Comparison of ENCODE assay signal across 11 cellular contexts in genomic region chr12:12734561-12735071, GRCh38. TPM values are rescaled to one million over a fixed set of nuclear protein-coding genes. Genes with fewer than 3 reads are reported as not detected.
DNase-seq lines count a peak whose midpoint lies in the region; ATAC-seq and TF ChIP-seq lines count a peak whose summit lies in the region.
"Had no signal": no experiment of that assay in that cellular context is flagged by ENCODE, and none has a peak within 500 bp of the region (broad histone marks: within the 10 kb centered on the region; RNA-seq: fewer than 3 reads in every experiment).

No MANE protein-coding gene starts in this region.

- POLR2A ChIA-PET in SK-N-SH (lab: Yijun Ruan, JAX) = interaction anchor here (0.9 kb wide), 1 partner anchor 18 kb away, joined by 3 read pairs; the partner anchor contains the start of gene CDKN1B

- no peaks in the 10 kb centered on the region for H3K9me2 ChIP-seq in SK-N-SH

- 0 out of 2 replicates have a peak overlapping the region, but pooled peaks have one; percentile 2 for H3K9ac ChIP-seq in SK-N-SH

- H3K4me2 ChIP-seq in SK-N-SH = no peak overlapping the region

- no peak for TF ChIP-seq EP300 in SK-N-SH (IDR thresholded peaks at IDR 0.05; ENCODE audit: borderline replicate concordance in 1 of 2, low read depth in 1 of 2, low read length in 1 of 2)

- no peak for TF ChIP-seq RAD21 in SK-N-SH (IDR thresholded peaks at IDR 0.05; ENCODE audit: low read length)

- peaks cover 78% of the 10 kb centered on the region for H3K79me2 ChIP-seq in SK-N-SH (ENCODE audit: insufficient read depth)

- H3K27ac ChIP-seq in SK-N-SH (ENCODE audit: low read depth in 2 of 2, low read length in 1 of 2) (peak overlapping the region; percentile 24 to 43; a peak in 3 of 4 replicates), gastrocnemius medialis (peak overlapping the region; percentile 33 to 69 (median 57))

- intact Hi-C loops in gastrocnemius medialis (cut with DNase I; ENCODE audit: low total_unique reads) = loop anchor here (5.0 kb wide), 1 partner anchor 37 kb away; the partner anchor contains the start of gene GPR19

- WGBS in SK-N-SH (ENCODE audit: low lambda C conversion rate) = 80% methylated on average over 8 of the region's 8 CpGs

- in situ Hi-C loops in gastrocnemius medialis (cut with MboI; ENCODE audit: low sequenced_read_pairs in 4 of 4) = no loop called here

- H3K4me1 ChIP-seq in SK-N-SH (ENCODE audit: control insufficient read depth in 1 of 2, insufficient read depth in 2 of 2, low read depth in 1 of 2, low read length in 1 of 2) = peaks cover 0 to 4% of the 10 kb centered on the region in 2 experiments; a peak in 2 of 4 replicates
- peaks cover 0 to 11% of the 10 kb centered on the region in 2 donors for H3K4me1 ChIP-seq in gastrocnemius medialis

- H3K27me3 ChIP-seq in SK-N-SH (ENCODE audit: insufficient read depth) = no peaks in the 10 kb centered on the region
- no peaks in the 10 kb centered on the region for H3K27me3 ChIP-seq in gastrocnemius medialis

- DNase-seq in EL = peak; percentile 78
- no peak for DNase-seq in SK-N-SH
- peak; percentile 13 for DNase-seq in foreskin melanocyte
- DNase-seq in gastrocnemius medialis = no peak
- DNase-seq in NCI-H187 treated with DMSO at 0.1 percent for 48 hours (lab: John Stamatoyannopoulos, UW) = no peak
- no peak for DNase-seq in SW 1271 (lab: John Stamatoyannopoulos, UW)
- no peak for DNase-seq in NCI-H1694 treated with DMSO at 0.1 percent for 48 hours (lab: John Stamatoyannopoulos, UW)
- DNase-seq: activated gamma-delta T cell, KBM-7 had no signal

- no peak for TF ChIP-seq CTCF in SK-N-SH (IDR thresholded peaks at IDR 0.05)
- TF ChIP-seq CTCF in gastrocnemius medialis (IDR thresholded peaks at IDR 0.05 in 4 of 5, conservative IDR thresholded peaks at IDR 0.05 in 1 of 5) = no peak

- peaks cover 17% of the 10 kb centered on the region for H3F3A ChIP-seq in SK-N-SH (replicated peaks; ENCODE audit: insufficient read depth)

- H2AFZ ChIP-seq in SK-N-SH (ENCODE audit: low read depth) = no peak overlapping the region

- no peak overlapping the region for H3K4me3 ChIP-seq in SK-N-SH (ENCODE audit: low read depth in 2 of 2, low read length in 1 of 2)
- H3K4me3 ChIP-seq in gastrocnemius medialis = no peak overlapping the region
- H3K4me3 ChIP-seq: HAP-1 had no signal

- H3K9me3 ChIP-seq in SK-N-SH (no peaks in the 10 kb centered on the region), gastrocnemius medialis (no peaks in the 10 kb centered on the region)
- H3K9me3 ChIP-seq: HAP-1 had no signal

- H3K36me3 ChIP-seq in SK-N-SH (replicated peaks in 1 of 2; ENCODE audit: control insufficient read depth in 1 of 2, insufficient read depth in 2 of 2, low read length in 1 of 2) (peaks cover 0 to 2% of the 10 kb centered on the region in 2 experiments), gastrocnemius medialis (no peaks in the 10 kb centered on the region)
- H3K36me3 ChIP-seq: HAP-1 had no signal

- H4K20me1 ChIP-seq in SK-N-SH (ENCODE audit: insufficient read depth) = no peaks in the 10 kb centered on the region

- no peak for TF ChIP-seq POLR2A in gastrocnemius medialis (IDR thresholded peaks at IDR 0.05)

- CTCF ChIA-PET in SK-N-SH (lab: Yijun Ruan, JAX) = no interaction called here

- ATAC-seq in gastrocnemius medialis = no peak
- no peak for ATAC-seq in GM21526 (IDR thresholded peaks at IDR 0.05; ENCODE audit: low FRiP score, unreplicated experiment)

TF ChIP-seq in SK-N-SH, 30 proteins besides CTCF, POLR2A, EP300 and RAD21:
- no peak for TF ChIP-seq TAF1 (IDR thresholded peaks at IDR 0.05; ENCODE audit: borderline replicate concordance, low read depth, low read length)
- TF ChIP-seq SIN3A (IDR thresholded peaks at IDR 0.05; ENCODE audit: borderline replicate concordance, low read depth, low read length) = no peak
- TF ChIP-seq RFX5 (IDR thresholded peaks at IDR 0.05; ENCODE audit: low read length) = no peak
- no peak for TF ChIP-seq USF2 (IDR thresholded peaks at IDR 0.05; ENCODE audit: borderline replicate concordance, low read depth, low read length)
- TF ChIP-seq POLR2AphosphoS5 (IDR thresholded peaks at IDR 0.05; ENCODE audit: low read depth, low read length) = no peak
- TF ChIP-seq EZH2phosphoT487 (IDR thresholded peaks at IDR 0.05; ENCODE audit: borderline replicate concordance, low read depth) = no peak
- TF ChIP-seq GATA2 (CRISPR knock-in tag; IDR thresholded peaks at IDR 0.05) = no peak
- TF ChIP-seq FOXM1 (IDR thresholded peaks at IDR 0.05; ENCODE audit: low read depth) = no peak
- no peak for TF ChIP-seq REST (IDR thresholded peaks at IDR 0.05; ENCODE audit: low read depth, low read length)
- TF ChIP-seq NRF1 (IDR thresholded peaks at IDR 0.05; ENCODE audit: low read depth, low read length) = no peak
- no peak for TF ChIP-seq YY1 (IDR thresholded peaks at IDR 0.05; ENCODE audit: low read depth)
- TF ChIP-seq FOXJ3 (CRISPR knock-in tag; IDR thresholded peaks at IDR 0.05) = no peak
- no peak for TF ChIP-seq MXI1 (IDR thresholded peaks at IDR 0.05; ENCODE audit: low read depth, low read length)
- TF ChIP-seq TCF12 (IDR thresholded peaks at IDR 0.05) = no peak
- no peak for TF ChIP-seq SMC3 (IDR thresholded peaks at IDR 0.05; ENCODE audit: low read depth, low read length)
- TF ChIP-seq ZBTB33 (IDR thresholded peaks at IDR 0.05; ENCODE audit: borderline replicate concordance, low read depth) = no peak
- no peak for TF ChIP-seq PBX3 (IDR thresholded peaks at IDR 0.05)

RNA-seq across cellular contexts. Expression of gene CDKN1B, which starts 17.4 kb away (rescaled TPM):
- 6.8 and 9.2 TPM in 2 replicates for polyA plus RNA-seq in SK-N-SH (2012; rRNA removed)
- 6.9 and 8.8 TPM in 2 replicates for polyA plus RNA-seq in SK-N-SH (2012; cell fraction: cytosol; rRNA removed)
- polyA plus RNA-seq in SK-N-SH (2012; cell fraction: nucleus; rRNA removed) = 7.4 and 8.4 TPM in 2 replicates
- total RNA-seq in gastrocnemius medialis = 10 to 100 TPM; 43.6 to 76.4 (median 56.6) TPM

RNA-seq across cellular contexts. Expression of gene GPR19, which starts 38.6 kb away (rescaled TPM):
- 0.41 and 0.55 TPM in 2 replicates for polyA plus RNA-seq in SK-N-SH (2012; rRNA removed)
- polyA plus RNA-seq in SK-N-SH (2012; cell fraction: cytosol; rRNA removed) = 0.37 and 0.39 TPM in 2 replicates
- polyA plus RNA-seq in SK-N-SH (2012; cell fraction: nucleus; rRNA removed) = 0.23 and 0.66 TPM in 2 replicates
- total RNA-seq in gastrocnemius medialis = not detected

RNA-seq across cellular contexts. Expression of gene APOLD1, which starts 50.8 kb away (rescaled TPM):
- polyA plus RNA-seq in SK-N-SH (2012; rRNA removed) = 1.6 and 1.7 TPM in 2 replicates
- polyA plus RNA-seq in SK-N-SH (2012; cell fraction: cytosol; rRNA removed) = 1.4 TPM in 2 replicates
- polyA plus RNA-seq in SK-N-SH (2012; cell fraction: nucleus; rRNA removed) = 3.5 and 4.8 TPM in 2 replicates
- 10 to 100 TPM; 25.8 to 73.7 (median 67.7) TPM for total RNA-seq in gastrocnemius medialis

Comparison
In these comparisons a context has a peak if more than half of its experiments do, and no peak if none do; other contexts are left out.
1. DNase-seq: peak in EL (single experiment) and foreskin melanocyte (single experiment); none in SK-N-SH (single experiment), gastrocnemius medialis (0 of 2), NCI-H187 treated with DMSO at 0.1 percent for 48 hours (single experiment), SW 1271 (0 of 2) and NCI-H1694 treated with DMSO at 0.1 percent for 48 hours (single experiment).